ENCODE assay signal across 27 cellular contexts in genomic region chr17:20703781-20704180, GRCh38.
A peak's percentile ranks its signal among the peaks of the same experiment; 100 is the strongest.
DNase-seq lines count a peak whose midpoint lies in the region; ATAC-seq and TF ChIP-seq lines count a peak whose summit lies in the region.
"Had no signal": no experiment of that assay in that cellular context is flagged by ENCODE, and none has a peak within 500 bp of the region (broad histone marks: within the 10 kb centered on the region; RNA-seq: fewer than 3 reads in every experiment).

No MANE protein-coding gene starts in this region.

- TF ChIP-seq CTCF in natural killer cell (IDR thresholded peaks at IDR 0.05), result no peak
- no peak for TF ChIP-seq CTCF in OCI-LY7 (conservative IDR thresholded peaks at IDR 0.05; ENCODE audit: low read length)

- H4K91ac ChIP-seq in trophoblast cell (ENCODE audit: low read depth, low read length), result no peak overlapping the region

- peak overlapping the region; percentile 73 for H3K4me3 Mint-ChIP-seq in natural killer cell
- H3K4me3 Mint-ChIP-seq in natural killer cell treated with Interleukin-12 subunit alpha and Interleukin-12 subunit beta and Interleukin-15 and Interleukin-18, amount 100 ng/mL, for 72 hours, result no peak overlapping the region
- H3K4me3 Mint-ChIP-seq in immature natural killer cell, result peak overlapping the region in 4 of 5 donors; percentile 30 to 69 (median 60)
- H3K4me3 Mint-ChIP-seq: CD14-positive monocyte; CD4-positive, alpha-beta memory T cell; CD4-positive, CD25-positive, alpha-beta regulatory T cell; CD8-positive, alpha-beta memory T cell had no signal

- no peaks in the 10 kb centered on the region for H3K27me3 ChIP-seq in trophoblast cell (ENCODE audit: insufficient read depth, low read length)
- H3K27me3 ChIP-seq: BE2C, BLaER1 had no signal

- no peak overlapping the region for H3K9ac ChIP-seq in trophoblast cell (ENCODE audit: low read length)
- H3K9ac ChIP-seq: BLaER1 had no signal

- POLR2A ChIA-PET in OCI-LY7 (lab: Charles Lee), result no interaction called here

- no peaks in the 10 kb centered on the region for H3K9me2 ChIP-seq in OCI-LY7 (ENCODE audit: insufficient read depth, low read length)

- peaks cover 59% of the 10 kb centered on the region for H3K4me1 ChIP-seq in OCI-LY7 (ENCODE audit: insufficient read depth, low read length, poor library complexity, severe bottlenecking)
- H3K4me1 ChIP-seq in trophoblast cell (ENCODE audit: control insufficient read depth in 1 of 2, insufficient read depth in 2 of 2, low read length in 2 of 2), result no peaks in the 10 kb centered on the region
- H3K4me1 ChIP-seq: A549, BE2C had no signal

- BruUV-seq in OCI-LY7 (replicated peaks; lab: Mats Ljungman, UMichigan), result no TSS peak

- no peak for DNase-seq in natural killer cell
- no peak for DNase-seq in natural killer cell treated with Interleukin-12 subunit alpha and Interleukin-12 subunit beta and Interleukin-15 and Interleukin-18, amount 100 ng/mL, for 72 hours (ENCODE audit: low spot score)
- no peak for DNase-seq in OCI-LY7 (ENCODE audit: low spot score)
- DNase-seq in immature natural killer cell, result no peak
- peak; percentile 58 to 84 for DNase-seq in trophoblast cell
- no peak for DNase-seq in left ventricle myocardium superior
- DNase-seq: AML-193; BE2C; C1 segment of cervical spinal cord; CD4-positive, alpha-beta memory T cell; CD4-positive, CD25-positive, alpha-beta regulatory T cell; CD8-positive, alpha-beta memory T cell; COR-L47; DMS 273 treated with DMSO at 0.1 percent for 48 hours; DMS153; DMS53; DMS79; DND-41; EL; GDM1 had no signal

- H3K36me3 Mint-ChIP-seq in natural killer cell, result no peaks in the 10 kb centered on the region
- no peaks in the 10 kb centered on the region for H3K36me3 Mint-ChIP-seq in natural killer cell treated with Interleukin-12 subunit alpha and Interleukin-12 subunit beta and Interleukin-15 and Interleukin-18, amount 100 ng/mL, for 72 hours
- H3K36me3 Mint-ChIP-seq in immature natural killer cell, result no peaks in the 10 kb centered on the region
- H3K36me3 Mint-ChIP-seq: CD14-positive monocyte; CD4-positive, alpha-beta memory T cell; CD4-positive, CD25-positive, alpha-beta regulatory T cell; CD8-positive, alpha-beta memory T cell had no signal

- no peak overlapping the region for H2BK5ac ChIP-seq in trophoblast cell (ENCODE audit: low read depth, low read length, poor library complexity)

- no peaks in the 10 kb centered on the region for H4K20me1 ChIP-seq in OCI-LY7 (ENCODE audit: insufficient read depth, low read length)
- H4K20me1 ChIP-seq: BLaER1 had no signal

- no peak overlapping the region for H3K4ac ChIP-seq in trophoblast cell (ENCODE audit: low read depth, low read length)

- H3K4me1 Mint-ChIP-seq in natural killer cell (peaks cover 63% of the 10 kb centered on the region in 2 donors), immature natural killer cell (peaks cover 68 to 75% of the 10 kb centered on the region in 2 donors)
- H3K4me1 Mint-ChIP-seq in natural killer cell treated with Interleukin-12 subunit alpha and Interleukin-12 subunit beta and Interleukin-15 and Interleukin-18, amount 100 ng/mL, for 72 hours (ENCODE audit: low read depth in 2 of 2), result peaks cover 51 to 56% of the 10 kb centered on the region in 2 donors

- H3K9me3 Mint-ChIP-seq in natural killer cell (no peaks in the 10 kb centered on the region), immature natural killer cell (no peaks in the 10 kb centered on the region)
- no peaks in the 10 kb centered on the region for H3K9me3 Mint-ChIP-seq in natural killer cell treated with Interleukin-12 subunit alpha and Interleukin-12 subunit beta and Interleukin-15 and Interleukin-18, amount 100 ng/mL, for 72 hours
- H3K9me3 Mint-ChIP-seq: CD8-positive, alpha-beta memory T cell had no signal

- CTCF ChIA-PET in OCI-LY7 (lab: Charles Lee; ENCODE audit: unreplicated experiment), result no interaction called here

- H3K4me2 ChIP-seq in OCI-LY7 (ENCODE audit: low read length) (no peak overlapping the region), trophoblast cell (ENCODE audit: low read length) (no peak overlapping the region)
- H3K4me2 ChIP-seq: A549 had no signal

- peak overlapping the region; percentile 86 for H3K27ac Mint-ChIP-seq in natural killer cell
- peak overlapping the region in 1 of 2 donors; percentile 22 for H3K27ac Mint-ChIP-seq in natural killer cell treated with Interleukin-12 subunit alpha and Interleukin-12 subunit beta and Interleukin-15 and Interleukin-18, amount 100 ng/mL, for 72 hours
- peak overlapping the region; percentile 76 to 93 (median 86) for H3K27ac Mint-ChIP-seq in immature natural killer cell
- H3K27ac Mint-ChIP-seq: CD4-positive, alpha-beta memory T cell; CD4-positive, CD25-positive, alpha-beta regulatory T cell had no signal

- no peak for ATAC-seq in natural killer cell
- no peak for ATAC-seq in natural killer cell treated with Interleukin-12 subunit alpha and Interleukin-12 subunit beta and Interleukin-15 and Interleukin-18, amount 100 ng/mL, for 72 hours
- ATAC-seq in GM21423 (IDR thresholded peaks at IDR 0.05; ENCODE audit: unreplicated experiment), result no peak
- ATAC-seq in left ventricle myocardium superior, result no peak
- ATAC-seq in GM18517 (IDR thresholded peaks at IDR 0.05; ENCODE audit: unreplicated experiment), result no peak
- ATAC-seq: A549, GM12878 had no signal

- H3K9me3 ChIP-seq in OCI-LY7 (ENCODE audit: low read length) (peaks cover 6% of the 10 kb centered on the region; the same call in 1 of the 2 replicates), trophoblast cell (ENCODE audit: insufficient read depth, low read depth, low read length) (peaks cover 2% of the 10 kb centered on the region)
- H3K9me3 ChIP-seq: A549, BE2C, BLaER1 had no signal

- peaks cover 1% of the 10 kb centered on the region for H3K79me1 ChIP-seq in trophoblast cell (ENCODE audit: low read length)

- no peak overlapping the region for H3K23ac ChIP-seq in trophoblast cell (ENCODE audit: low read length)

- H2AK5ac ChIP-seq in trophoblast cell (ENCODE audit: low read length), result no peak overlapping the region

- H2BK120ac ChIP-seq in trophoblast cell (ENCODE audit: insufficient read depth, low read length, poor library complexity), result no peak overlapping the region

- H3K4me3 ChIP-seq in OCI-LY7 (ENCODE audit: low read depth, low read length, poor library complexity, severe bottlenecking), result no peak overlapping the region
- no peak overlapping the region for H3K4me3 ChIP-seq in trophoblast cell (ENCODE audit: low read depth, low read length)
- H3K4me3 ChIP-seq: A549, BLaER1, GM12878 had no signal

- peak overlapping the region; percentile 29; the same call in 1 of the 2 replicates for H2AFZ ChIP-seq in OCI-LY7 (ENCODE audit: low read length)
- no peak overlapping the region for H2AFZ ChIP-seq in trophoblast cell (ENCODE audit: insufficient read depth, low read length, poor library complexity)

- H3K27ac ChIP-seq in OCI-LY7 (ENCODE audit: low read depth, low read length, poor library complexity, severe bottlenecking) (peak overlapping the region; percentile 13), trophoblast cell (ENCODE audit: low read depth, low read length) (no peak overlapping the region)
- H3K27ac ChIP-seq: 22Rv1, A549, BLaER1 had no signal

- intact Hi-C loops in natural killer cell (cut with micrococcal nuclease), result loop anchor here (5.0 kb wide), 2 partner anchors 56 to 94 kb away; no protein-coding TSS in a partner anchor
- intact Hi-C loops in OCI-LY7 (cut with micrococcal nuclease; ENCODE audit: unreplicated experiment), result no loop called here
- intact Hi-C loops in left ventricle myocardium superior (cut with micrococcal nuclease), result no loop called here

- no CpG with 5 or more reads among the region's 1 CpG for WGBS in trophoblast cell (ENCODE audit: extremely low coverage, insufficient coverage, insufficient read length)

- no peak overlapping the region for H4K12ac ChIP-seq in trophoblast cell (ENCODE audit: low read depth, low read length)

- H3K36me3 ChIP-seq in OCI-LY7 (ENCODE audit: insufficient read depth, low read length) (no peaks in the 10 kb centered on the region; the same call in 1 of the 2 replicates), trophoblast cell (ENCODE audit: control insufficient read depth in 1 of 2, insufficient read depth in 2 of 2, low read length in 2 of 2) (no peaks in the 10 kb centered on the region)
- H3K36me3 ChIP-seq: BE2C, BLaER1 had no signal

- no peak overlapping the region for H4K8ac ChIP-seq in trophoblast cell (ENCODE audit: low read depth, low read length)

- H3K79me2 ChIP-seq in OCI-LY7 (ENCODE audit: insufficient read depth, low read depth, low read length), result no peaks in the 10 kb centered on the region
- H3K79me2 ChIP-seq in trophoblast cell (ENCODE audit: control insufficient read depth, insufficient read depth, low read length, poor library complexity), result no peaks in the 10 kb centered on the region

- no peak overlapping the region for H3K18ac ChIP-seq in trophoblast cell (ENCODE audit: low read length)

- no peak overlapping the region for H2BK12ac ChIP-seq in trophoblast cell (ENCODE audit: low read length)

- H3K27me3 Mint-ChIP-seq in natural killer cell (ENCODE audit: low read depth in 2 of 2) (no peaks in the 10 kb centered on the region), immature natural killer cell (ENCODE audit: low read depth in 3 of 3) (peaks cover 12 to 21% (median 17%) of the 10 kb centered on the region in 3 donors)
- H3K27me3 Mint-ChIP-seq in natural killer cell treated with Interleukin-12 subunit alpha and Interleukin-12 subunit beta and Interleukin-15 and Interleukin-18, amount 100 ng/mL, for 72 hours, result no peaks in the 10 kb centered on the region
- H3K27me3 Mint-ChIP-seq: CD4-positive, alpha-beta memory T cell had no signal

- H3K14ac ChIP-seq in trophoblast cell (ENCODE audit: low read length), result no peak overlapping the region

Comparison
In these comparisons a context has a peak if more than half of its experiments do, and no peak if none do; other contexts are left out.
1. DNase-seq: peak in trophoblast cell (2 of 2); none in natural killer cell (single experiment), natural killer cell treated with Interleukin-12 subunit alpha and Interleukin-12 subunit beta and Interleukin-15 and Interleukin-18, amount 100 ng/mL, for 72 hours (single experiment), OCI-LY7 (single experiment), immature natural killer cell (0 of 3) and left ventricle myocardium superior (single experiment).